8 cellular contexts compared by ENCODE assay signal in genomic region chr22:28112548-28113043, GRCh38.
DNase-seq lines count a peak whose midpoint lies in the region; ATAC-seq lines count a peak whose summit lies in the region.

No MANE protein-coding gene starts in this region.

- H3K36me3 ChIP-seq in mesodermal cell (ENCODE audit: control insufficient read depth, insufficient read depth, low read length), result peaks cover 6% of the 10 kb centered on the region

- peak; percentile 65 for DNase-seq in EH (ENCODE audit: low read depth)
- DNase-seq in NCI-H2227 (lab: John Stamatoyannopoulos, UW; ENCODE audit: unreplicated experiment), result peak; percentile 86
- DNase-seq in dermis blood vessel endothelial cell, result peak; percentile 54
- DNase-seq in T1000 (lab: John Stamatoyannopoulos, UW), result no peak
- DNase-seq in HuH-7.5 (ENCODE audit: low spot score), result no peak

- no peaks in the 10 kb centered on the region for H3K9me3 ChIP-seq in mesodermal cell (ENCODE audit: control insufficient read depth, low read length)

- WGBS in mesodermal cell (ENCODE audit: insufficient coverage in 2 of 2), 2 experiments, result 33 to 35% methylated on average over 4 to 8 of the region's 9 CpGs

- peaks cover 34% of the 10 kb centered on the region for H3K4me1 ChIP-seq in mesodermal cell (ENCODE audit: control insufficient read depth, insufficient read depth, low read length, poor library complexity, severe bottlenecking)

- ATAC-seq in HG03457 (IDR thresholded peaks at IDR 0.05; ENCODE audit: unreplicated experiment), result no peak
- ATAC-seq in HG02571 (IDR thresholded peaks at IDR 0.05; ENCODE audit: unreplicated experiment), result no peak

- H3K27ac ChIP-seq in mesodermal cell (ENCODE audit: low read depth, low read length, severe bottlenecking), result peak overlapping the region; percentile 90

- no peak overlapping the region for H3K4me3 ChIP-seq in mesodermal cell (ENCODE audit: extremely low read depth, insufficient read depth, low read length, poor library complexity, severe bottlenecking)

Comparison
In these comparisons a context has a peak if more than half of its experiments do, and no peak if none do; other contexts are left out.
1. DNase-seq: peak in EH (single experiment), NCI-H2227 (single experiment) and dermis blood vessel endothelial cell (single experiment); none in T1000 (single experiment) and HuH-7.5 (single experiment).